ENCODE assay signal across 1 cellular context in genomic region chr5:172770675-172771438, GRCh38.
TF ChIP-seq lines count a peak whose summit lies in the region.

TSS of gene DUSP1 (minus strand) at chr5:172771195. CDS start at chr5:172770952, 243 bp downstream.

TF ChIP-seq in SK-N-SH, 30 proteins besides CTCF, POLR2A, EP300 and RAD21 (continued from another document):
- TF ChIP-seq ZBTB33 (IDR thresholded peaks at IDR 0.05; ENCODE audit: borderline replicate concordance, low read depth) (no peak), FOXM1 (IDR thresholded peaks at IDR 0.05; ENCODE audit: low read depth) (peak; percentile 65; the same call in 1 of the 2 replicates), ELF1 (IDR thresholded peaks at IDR 0.05) (no peak), TAF1 (IDR thresholded peaks at IDR 0.05; ENCODE audit: borderline replicate concordance, low read depth, low read length) (peak; percentile 98), SIN3A (IDR thresholded peaks at IDR 0.05; ENCODE audit: borderline replicate concordance, low read depth, low read length) (peak; percentile 80; the same call in 1 of the 2 replicates), EZH2phosphoT487 (IDR thresholded peaks at IDR 0.05; ENCODE audit: borderline replicate concordance, low read depth) (no peak), FOXJ3 (CRISPR knock-in tag; IDR thresholded peaks at IDR 0.05) (no peak), POLR2AphosphoS5 (IDR thresholded peaks at IDR 0.05; ENCODE audit: low read depth, low read length) (peak; percentile 99), NFIC (IDR thresholded peaks at IDR 0.05; ENCODE audit: borderline replicate concordance) (0 out of 2 replicates have a peak, but pooled peaks have one; percentile 4), YY1 (IDR thresholded peaks at IDR 0.05; ENCODE audit: low read depth) (peak; percentile 37; the same call in 1 of the 2 replicates), CHD2 (IDR thresholded peaks at IDR 0.05; ENCODE audit: low read length, partially characterized antibody) (peak; percentile 45), TCF12 (IDR thresholded peaks at IDR 0.05) (0 out of 2 replicates have a peak, but pooled peaks have one; percentile 35), GATA2 (CRISPR knock-in tag; IDR thresholded peaks at IDR 0.05) (no peak), SMC3 (IDR thresholded peaks at IDR 0.05; ENCODE audit: low read depth, low read length) (peak; percentile 50), RCOR1 (IDR thresholded peaks at IDR 0.05; ENCODE audit: low read length) (no peak), GABPA (IDR thresholded peaks at IDR 0.05; ENCODE audit: low read depth) (no peak), JUND (IDR thresholded peaks at IDR 0.05) (peak; percentile 46; the same call in 1 of the 2 replicates), NRF1 (IDR thresholded peaks at IDR 0.05; ENCODE audit: low read depth, low read length) (no peak)
- TF ChIP-seq, protein P1, sequence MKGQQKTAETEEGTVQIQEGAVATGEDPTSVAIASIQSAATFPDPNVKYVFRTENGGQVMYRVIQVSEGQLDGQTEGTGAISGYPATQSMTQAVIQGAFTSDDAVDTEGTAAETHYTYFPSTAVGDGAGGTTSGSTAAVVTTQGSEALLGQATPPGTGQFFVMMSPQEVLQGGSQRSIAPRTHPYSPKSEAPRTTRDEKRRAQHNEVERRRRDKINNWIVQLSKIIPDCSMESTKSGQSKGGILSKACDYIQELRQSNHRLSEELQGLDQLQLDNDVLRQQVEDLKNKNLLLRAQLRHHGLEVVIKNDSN (IDR thresholded peaks at IDR 0.05; ENCODE audit: borderline replicate concordance, low read depth) = peak; percentile 96
- TF ChIP-seq, protein P2, sequence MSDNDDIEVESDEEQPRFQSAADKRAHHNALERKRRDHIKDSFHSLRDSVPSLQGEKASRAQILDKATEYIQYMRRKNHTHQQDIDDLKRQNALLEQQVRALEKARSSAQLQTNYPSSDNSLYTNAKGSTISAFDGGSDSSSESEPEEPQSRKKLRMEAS (IDR thresholded peaks at IDR 0.05; ENCODE audit: low read depth) = peak; percentile 80
- TF ChIP-seq, protein P3, sequence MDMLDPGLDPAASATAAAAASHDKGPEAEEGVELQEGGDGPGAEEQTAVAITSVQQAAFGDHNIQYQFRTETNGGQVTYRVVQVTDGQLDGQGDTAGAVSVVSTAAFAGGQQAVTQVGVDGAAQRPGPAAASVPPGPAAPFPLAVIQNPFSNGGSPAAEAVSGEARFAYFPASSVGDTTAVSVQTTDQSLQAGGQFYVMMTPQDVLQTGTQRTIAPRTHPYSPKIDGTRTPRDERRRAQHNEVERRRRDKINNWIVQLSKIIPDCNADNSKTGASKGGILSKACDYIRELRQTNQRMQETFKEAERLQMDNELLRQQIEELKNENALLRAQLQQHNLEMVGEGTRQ (IDR thresholded peaks at IDR 0.05; ENCODE audit: borderline replicate concordance, low read depth, low read length) = peak; percentile 71
